Comparison of ENCODE assay signal across 9 cellular contexts in the genomic region with DNA sequence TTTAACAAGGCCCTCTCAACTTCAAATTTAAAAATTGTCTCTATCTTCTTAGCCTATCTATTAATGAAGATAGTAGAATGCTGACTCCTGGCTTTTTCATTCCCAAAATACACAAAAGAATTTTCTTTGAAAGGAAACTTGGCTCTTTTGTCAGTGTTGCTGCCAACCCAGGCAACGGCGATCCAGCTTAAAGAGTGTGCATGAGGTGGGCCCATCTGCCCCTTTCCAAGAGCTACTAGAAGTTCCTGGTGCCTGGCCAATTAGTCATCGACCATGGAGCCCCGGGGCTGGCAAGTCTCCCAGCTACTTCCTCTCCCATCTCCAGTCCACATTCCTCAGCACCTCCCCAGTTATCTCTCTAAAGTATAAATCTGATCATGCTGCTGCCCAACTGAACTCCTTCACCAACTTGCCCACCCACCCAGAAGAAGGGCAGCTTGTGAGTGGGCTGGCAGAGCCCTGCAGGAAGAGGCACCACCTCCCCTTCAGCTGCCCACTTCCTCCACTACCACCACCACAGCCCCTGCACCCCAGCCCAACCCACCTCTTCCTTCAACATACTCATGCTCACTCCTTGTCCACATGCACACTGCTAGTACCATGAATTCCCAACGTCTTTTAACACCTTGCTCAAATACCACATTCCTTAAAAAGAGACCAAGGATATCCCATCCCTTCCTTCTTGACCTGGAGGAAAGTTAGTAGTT.
DNase-seq lines count a peak whose midpoint lies in the region; ATAC-seq and TF ChIP-seq lines count a peak whose summit lies in the region.
"Had no signal": no experiment of that assay in that cellular context is flagged by ENCODE, and none has a peak within 500 bp of the region (broad histone marks: within the 10 kb centered on the region; RNA-seq: fewer than 3 reads in every experiment).

No MANE protein-coding gene starts in this region.

- no peaks in the 10 kb centered on the region for H3K36me3 ChIP-seq in neutrophil

- peaks cover 29 to 40% of the 10 kb centered on the region in 2 experiments for H3K4me1 ChIP-seq in neutrophil (ENCODE audit: control insufficient read depth in 1 of 2, insufficient read depth in 1 of 2, low read depth in 1 of 2, low read length in 1 of 2)

- no peaks in the 10 kb centered on the region for H3K27me3 ChIP-seq in neutrophil

- H3K4me3 ChIP-seq in neutrophil (ENCODE audit: low read depth in 1 of 2, low read length in 1 of 2), result no peak overlapping the region
- H3K4me3 ChIP-seq: K562 had no signal

- TF ChIP-seq CTCF in neutrophil (IDR thresholded peaks at IDR 0.05), result no peak

- ATAC-seq in GM18870 (IDR thresholded peaks at IDR 0.05; ENCODE audit: unreplicated experiment) (no peak), HG03442 (IDR thresholded peaks at IDR 0.05; ENCODE audit: unreplicated experiment) (no peak), GM21529 (IDR thresholded peaks at IDR 0.05; ENCODE audit: unreplicated experiment) (no peak)
- ATAC-seq: K562 had no signal

- peak overlapping the region; percentile 27 for H3K27ac ChIP-seq in neutrophil

- peak; percentile 85 for DNase-seq in DMS 273 (lab: John Stamatoyannopoulos, UW; ENCODE audit: unreplicated experiment)
- peak; percentile 0 for DNase-seq in NCI-H1694 treated with DMSO at 0.1 percent for 48 hours (lab: John Stamatoyannopoulos, UW)
- peak; percentile 60 to 92 for DNase-seq in dermis microvascular lymphatic vessel endothelial cell (ENCODE audit: low read depth in 2 of 2)
- DNase-seq in epidermal melanocyte (ENCODE audit: insufficient read length, low spot score), result no peak

- H3K9me3 ChIP-seq in neutrophil, result no peaks in the 10 kb centered on the region
